23 cellular contexts compared by ENCODE assay signal in the genomic region with DNA sequence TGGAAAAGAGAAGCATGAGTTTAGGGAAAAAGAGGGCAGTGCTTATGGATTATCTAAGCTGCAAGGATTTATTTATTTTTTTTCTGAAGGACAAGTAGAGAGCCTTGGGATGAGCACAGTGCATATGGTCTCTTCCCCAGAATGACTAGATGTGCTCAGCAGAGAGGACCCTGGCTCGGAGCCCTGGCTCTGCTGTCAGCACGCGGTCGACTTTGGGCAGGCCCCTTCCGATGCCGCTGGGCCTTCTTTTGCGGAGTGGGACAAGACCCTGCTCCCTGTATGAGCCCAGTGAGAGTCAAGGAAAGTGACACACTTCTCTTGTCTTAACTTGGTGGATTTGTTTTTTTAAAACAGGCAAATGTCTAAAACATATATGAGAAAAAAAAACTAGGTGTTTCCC. TPM values are rescaled to one million over a fixed set of nuclear protein-coding genes. Genes with fewer than 3 reads are reported as not detected.
"Had no signal": no experiment of that assay in that cellular context is flagged by ENCODE, and none has a peak within 500 bp of the region (broad histone marks: within the 10 kb centered on the region; RNA-seq: fewer than 3 reads in every experiment).

No MANE protein-coding gene starts in this region.

- H3K27ac ChIP-seq: KMS-11, RWPE1, SJCRH30 had no signal

- H3K4me1 ChIP-seq: SJCRH30 had no signal

- H3K4me3 ChIP-seq: K562, SJCRH30 had no signal

- H3K9ac ChIP-seq: KMS-11 had no signal

- FAIRE-seq: HepG2, K562 had no signal

- DNase-seq: IMR-90; NCI-H1092; NCI-H1105 treated with DMSO at 0.1 percent for 48 hours; NCI-H1417 treated with DMSO at 0.1 percent for 48 hours; NCI-H146; NCI-H187; NCI-H2029; NCI-H2081 treated with DMSO at 0.1 percent for 48 hours; NCI-H2171; NCI-H510A; NCI-H524 treated with DMSO at 0.1 percent for 48 hours; NCI-H69; NCI-H774; NK-92 treated with Interleukin-12 subunit alpha and Interleukin-12 subunit beta, amount 100 ng/mL, for 24 hours; PC-3; SHP77 treated with DMSO at 0.1 percent for 48 hours; SJCRH30 had no signal

- H3K27me3 ChIP-seq: SJCRH30 had no signal

- H3K36me3 ChIP-seq: SJCRH30 had no signal

- H3K9me3 ChIP-seq: SJCRH30 had no signal

- ATAC-seq: HepG2, K562, Panc1, PC-3, SK-N-SH treated with all-trans-retinoic acid at 6 μM for 48 hours had no signal

- H3K4me2 ChIP-seq: KMS-11 had no signal

RNA-seq across cellular contexts. Expression of gene LRRC1, which starts 51.4 kb away (rescaled TPM):
- total RNA-seq: K562 had no signal
